Comparison of ENCODE assay signal across 17 cellular contexts in the genomic region with DNA sequence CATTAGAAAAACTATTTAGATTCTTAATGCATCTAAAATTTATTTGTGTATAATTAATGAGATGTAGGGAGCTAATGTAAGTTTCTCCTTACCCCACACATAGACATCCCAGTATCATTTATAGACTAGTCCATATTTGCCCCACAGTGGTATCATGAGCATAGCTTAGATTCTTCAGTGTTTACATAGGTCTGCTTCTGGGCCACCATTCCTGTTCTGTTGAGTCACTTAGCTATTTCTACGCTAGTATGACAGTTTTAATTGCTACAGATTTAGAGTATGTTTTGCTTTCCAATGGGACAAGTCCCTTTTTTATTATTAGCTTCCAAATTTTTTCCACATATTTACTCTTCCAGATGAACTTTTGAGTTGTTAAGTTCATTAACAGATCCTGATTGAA.
DNase-seq lines count a peak whose midpoint lies in the region; ATAC-seq, FAIRE-seq and TF ChIP-seq lines count a peak whose summit lies in the region.
"Had no signal": no experiment of that assay in that cellular context is flagged by ENCODE, and none has a peak within 500 bp of the region (broad histone marks: within the 10 kb centered on the region; RNA-seq: fewer than 3 reads in every experiment).

No MANE protein-coding gene starts in this region.

- H3K4me1 ChIP-seq in left ventricle myocardium inferior (no peaks in the 10 kb centered on the region), prostate gland (replicated peaks) (no peaks in the 10 kb centered on the region)

- H3K36me3 ChIP-seq in left ventricle myocardium inferior, result peaks cover 11% of the 10 kb centered on the region
- no peaks in the 10 kb centered on the region for H3K36me3 ChIP-seq in prostate gland
- H3K36me3 ChIP-seq: ascending aorta had no signal

- H3K9me3 ChIP-seq in left ventricle myocardium inferior (replicated peaks) (no peaks in the 10 kb centered on the region), prostate gland (no peaks in the 10 kb centered on the region)
- H3K9me3 ChIP-seq: ascending aorta had no signal

- H3K4me3 ChIP-seq in left ventricle myocardium inferior, result no peak overlapping the region
- no peak overlapping the region for H3K4me3 ChIP-seq in prostate gland
- H3K4me3 ChIP-seq: ascending aorta, lung had no signal

- H3K27ac ChIP-seq in left ventricle myocardium inferior (replicated peaks) (no peak overlapping the region), prostate gland (no peak overlapping the region)
- H3K27ac ChIP-seq: ascending aorta had no signal

- WGBS in prostate gland, result 90% methylated on average over 1 of the region's 1 CpG

- no peak for TF ChIP-seq CTCF in left ventricle myocardium inferior (IDR thresholded peaks at IDR 0.05; ENCODE audit: borderline replicate concordance)
- no peak for TF ChIP-seq CTCF in prostate gland (IDR thresholded peaks at IDR 0.05)

- DNase-seq in left ventricle myocardium superior (no peak), left ventricle myocardium inferior (no peak), astrocyte of the hippocampus (ENCODE audit: low read depth, low spot score) (peak; percentile 65), glomerular visceral epithelial cell (ENCODE audit: extremely low spot score) (peak; percentile 33), prostate gland (ENCODE audit: low spot score) (no peak), NCI-H526 treated with DMSO at 0.1 percent for 48 hours (lab: John Stamatoyannopoulos, UW) (no peak), urothelium cell line (ENCODE audit: low spot score) (no peak), HuH-7 (ENCODE audit: low spot score) (no peak)
- DNase-seq: 8988T; CD8-positive, alpha-beta T cell; foreskin melanocyte; GDM1; NCI-H2081 treated with DMSO at 0.1 percent for 48 hours; NCI-H748 treated with DMSO at 0.1 percent for 48 hours had no signal

- H3K27me3 ChIP-seq in left ventricle myocardium inferior (ENCODE audit: low read depth) (no peaks in the 10 kb centered on the region), prostate gland (replicated peaks; ENCODE audit: insufficient read depth) (no peaks in the 10 kb centered on the region)
- H3K27me3 ChIP-seq: ascending aorta had no signal

- TF ChIP-seq POLR2A in prostate gland (IDR thresholded peaks at IDR 0.05), result no peak

- FAIRE-seq in urothelium cell line (lab: Jason Lieb, UNC), result no peak

- peak; percentile 53 for ATAC-seq in left ventricle myocardium superior
- ATAC-seq: CD8-positive, alpha-beta T cell; natural killer cell treated with Interleukin-12 subunit alpha and Interleukin-12 subunit beta and Interleukin-15 and Interleukin-18, amount 100 ng/mL, for 72 hours had no signal

- intact Hi-C loops in left ventricle myocardium superior (cut with micrococcal nuclease), result no loop called here
- intact Hi-C loops in left ventricle myocardium inferior (cut with micrococcal nuclease), result no loop called here
- intact Hi-C loops in prostate gland (cut with DNase I), result no loop called here

Comparison
In these comparisons a context has a peak if more than half of its experiments do, and no peak if none do; other contexts are left out.
1. DNase-seq: peak in astrocyte of the hippocampus (single experiment) and glomerular visceral epithelial cell (single experiment); none in left ventricle myocardium superior (single experiment), left ventricle myocardium inferior (single experiment), prostate gland (single experiment), NCI-H526 treated with DMSO at 0.1 percent for 48 hours (single experiment), urothelium cell line (single experiment) and HuH-7 (single experiment).